In genomic region chr10:103659674-103660363, GRCh38 we compare ENCODE assay signal across 8 cellular contexts.
DNase-seq lines count a peak whose midpoint lies in the region; ATAC-seq and FAIRE-seq lines count a peak whose summit lies in the region.

No MANE protein-coding gene starts in this region.

- DNase-seq in Daoy (ENCODE audit: low read depth) (peak; percentile 90), Kasumi-1 (lab: John Stamatoyannopoulos, UW) (peak; percentile 77 to 80), dermis microvascular lymphatic vessel endothelial cell (ENCODE audit: low read depth in 2 of 2) (peak; percentile 37 to 39), medulla oblongata (ENCODE audit: extremely low spot score) (peak; percentile 89), urothelium cell line (ENCODE audit: low spot score) (no peak)
- peak; percentile 10 to 60 for DNase-seq in activated CD4-positive, alpha-beta T cell treated with anti-CD3 and anti-CD28 coated beads, Interleukin-2, amount 50 U/mL, for 24 hours (ENCODE audit: low read depth in 1 of 2, low spot score in 1 of 2)
- peak; percentile 37 to 39 for DNase-seq in stimulated activated CD8-positive, alpha-beta memory T cell treated with anti-CD3 and anti-CD28 coated beads, Interleukin-15, amount 100 ng/mL, for 48 hours (ENCODE audit: low read depth in 2 of 2)

- peak; percentile 72 for ATAC-seq in GM21390 (IDR thresholded peaks at IDR 0.05; ENCODE audit: unreplicated experiment)

- FAIRE-seq in urothelium cell line (lab: Jason Lieb, UNC), result no peak
